Comparison of ENCODE assay signal across 1 cellular context in genomic region chr2:42954227-42954962, GRCh38.
TF ChIP-seq lines count a peak whose summit lies in the region.

No MANE protein-coding gene starts in this region.

TF ChIP-seq in H1, 55 proteins besides CTCF, POLR2A, EP300 and RAD21:
- TF ChIP-seq RFX5 (IDR thresholded peaks at IDR 0.05; ENCODE audit: borderline replicate concordance, low read depth, low read length) (no peak), TEAD4 (IDR thresholded peaks at IDR 0.05; ENCODE audit: low read depth, low read length) (peak; percentile 41; the same call in 1 of the 2 replicates)
TF ChIP-seq in H1: peak in this region for 1.
